8 cellular contexts compared by ENCODE assay signal in genomic region chr19:19463348-19464117, GRCh38. TPM values are rescaled to one million over a fixed set of nuclear protein-coding genes. Genes with fewer than 3 reads are reported as not detected.
DNase-seq lines count a peak whose midpoint lies in the region; ATAC-seq and TF ChIP-seq lines count a peak whose summit lies in the region.

No MANE protein-coding gene starts in this region.

- H3K4me2 ChIP-seq in mesenchymal stem cell (ENCODE audit: low read length, poor library complexity, severe bottlenecking) = peak overlapping the region; percentile 7

- WGBS in mesenchymal stem cell = 78% methylated on average over 18 of the region's 19 CpGs

- H2BK5ac ChIP-seq in mesenchymal stem cell (ENCODE audit: low read depth, low read length, poor library complexity, severe bottlenecking) = peak overlapping the region; percentile 35

- no peaks in the 10 kb centered on the region for H3K27me3 Mint-ChIP-seq in activated T-cell treated with anti-CD3 and anti-CD28 coated beads, Interleukin-2, amount 50 U/mL, for 4 hours (ENCODE audit: low read depth)
- H3K27me3 Mint-ChIP-seq in type B pancreatic cell = no peaks in the 10 kb centered on the region

- peak overlapping the region; percentile 47 to 77 for H3K27ac ChIP-seq in coronary artery
- H3K27ac ChIP-seq in mesenchymal stem cell (ENCODE audit: low read length, poor library complexity, severe bottlenecking) = peak overlapping the region; percentile 74

- H3K23ac ChIP-seq in mesenchymal stem cell (ENCODE audit: low read length in 2 of 2) = no peak overlapping the region

- peaks cover 13% of the 10 kb centered on the region for H3K9me3 Mint-ChIP-seq in activated T-cell treated with anti-CD3 and anti-CD28 coated beads, Interleukin-2, amount 50 U/mL, for 4 hours
- H3K9me3 Mint-ChIP-seq in type B pancreatic cell = peaks cover 13% of the 10 kb centered on the region

- TF ChIP-seq CTCF in coronary artery (IDR thresholded peaks at IDR 0.05) (no peak), type B pancreatic cell (conservative IDR thresholded peaks at IDR 0.05) (no peak)

- peaks cover 40% of the 10 kb centered on the region for H3K36me3 Mint-ChIP-seq in activated T-cell treated with anti-CD3 and anti-CD28 coated beads, Interleukin-2, amount 50 U/mL, for 4 hours (ENCODE audit: insufficient read depth)
- H3K36me3 Mint-ChIP-seq in type B pancreatic cell = peaks cover 38% of the 10 kb centered on the region

- ATAC-seq in activated T-cell treated with anti-CD3 and anti-CD28 coated beads, Interleukin-2, amount 50 U/mL, for 4 hours = no peak
- ATAC-seq in GM21423 (IDR thresholded peaks at IDR 0.05; ENCODE audit: unreplicated experiment) = no peak

- H3K4ac ChIP-seq in mesenchymal stem cell (ENCODE audit: low read depth in 1 of 2, low read length in 2 of 2) = peak overlapping the region; percentile 18 to 91

- peak overlapping the region; percentile 65 for H2BK120ac ChIP-seq in mesenchymal stem cell (ENCODE audit: low read depth, low read length)

- H3K4me3 ChIP-seq in coronary artery (peak overlapping the region; percentile 58), mesenchymal stem cell (ENCODE audit: insufficient read depth in 1 of 2, low read depth in 1 of 2, low read length in 2 of 2) (peak overlapping the region in 1 of 2 experiments; percentile 67)

- peak overlapping the region; percentile 29 for H2AK5ac ChIP-seq in mesenchymal stem cell (ENCODE audit: low read length, severe bottlenecking)

- peaks cover 62% of the 10 kb centered on the region for H3K4me1 ChIP-seq in mesenchymal stem cell (ENCODE audit: control insufficient read depth, insufficient read depth, low read depth, low read length)

- H3K14ac ChIP-seq in mesenchymal stem cell (ENCODE audit: low read length in 2 of 2) = peak overlapping the region in 1 of 2 experiments; percentile 38

- no peaks in the 10 kb centered on the region for H3K27me3 ChIP-seq in mesenchymal stem cell (ENCODE audit: control insufficient read depth in 1 of 2, insufficient read depth in 1 of 2, low read length in 2 of 2)

- peaks cover 25 to 33% of the 10 kb centered on the region in 2 experiments for H3K36me3 ChIP-seq in mesenchymal stem cell (ENCODE audit: control insufficient read depth in 1 of 2, insufficient read depth in 2 of 2, low read depth in 1 of 2, low read length in 2 of 2)

- peak overlapping the region; percentile 63 to 90 for H3K18ac ChIP-seq in mesenchymal stem cell (ENCODE audit: low read depth in 1 of 2, low read length in 2 of 2)

- H3K79me1 ChIP-seq in mesenchymal stem cell (replicated peaks; ENCODE audit: low read length, poor library complexity, severe bottlenecking) = peaks cover 20% of the 10 kb centered on the region

- H3K4me1 Mint-ChIP-seq in activated T-cell treated with anti-CD3 and anti-CD28 coated beads, Interleukin-2, amount 50 U/mL, for 4 hours (ENCODE audit: low read depth) = peaks cover 72% of the 10 kb centered on the region
- peaks cover 59% of the 10 kb centered on the region for H3K4me1 Mint-ChIP-seq in type B pancreatic cell (ENCODE audit: unreplicated experiment)

- H3K9ac ChIP-seq in mesenchymal stem cell (ENCODE audit: low read length) = peak overlapping the region; percentile 85

- peak overlapping the region; percentile 96 for H4K91ac ChIP-seq in mesenchymal stem cell (ENCODE audit: low read length)

- H4K8ac ChIP-seq in mesenchymal stem cell (ENCODE audit: low read length) = peak overlapping the region; percentile 74

- peak overlapping the region; percentile 7 to 90 for H2BK12ac ChIP-seq in mesenchymal stem cell (ENCODE audit: low read length in 2 of 2)

- DNase-seq in activated T-cell treated with anti-CD3 and anti-CD28 coated beads, Interleukin-2, amount 50 U/mL, for 4 hours = no peak
- DNase-seq in activated T-cell treated with anti-CD3 and anti-CD28 coated beads, Interleukin-2, amount 50 U/mL, for 48 hours = no peak
- DNase-seq in coronary artery (ENCODE audit: low spot score) (no peak), mesenchymal stem cell (peak; percentile 83), type B pancreatic cell (ENCODE audit: extremely low spot score, unreplicated experiment) (no peak), SIG-M5 treated with dmso at 0.1 percent for 504 hours (lab: John Stamatoyannopoulos, UW; ENCODE audit: unreplicated experiment) (no peak), NCI-H1092 (lab: John Stamatoyannopoulos, UW) (no peak)

- H3K9me3 ChIP-seq in mesenchymal stem cell (ENCODE audit: control insufficient read depth, low read length) = peaks cover 14% of the 10 kb centered on the region

- H3K4me3 Mint-ChIP-seq in activated T-cell treated with anti-CD3 and anti-CD28 coated beads, Interleukin-2, amount 50 U/mL, for 4 hours = peak overlapping the region; percentile 1
- H3K4me3 Mint-ChIP-seq in type B pancreatic cell = peak overlapping the region; percentile 66

- H3K27ac Mint-ChIP-seq in type B pancreatic cell = peak overlapping the region; percentile 95

- no peak overlapping the region for H2AFZ ChIP-seq in mesenchymal stem cell (ENCODE audit: low read depth, low read length)

- H2BK15ac ChIP-seq in mesenchymal stem cell (ENCODE audit: low read depth, poor library complexity, severe bottlenecking) = peak overlapping the region; percentile 52

RNA-seq across cellular contexts. Expression of gene TSSK6, which starts 51.8 kb away (rescaled TPM):
- 1 to 10 TPM; 3.6 to 3.8 (median 3.8) TPM for total RNA-seq in activated T-cell treated with anti-CD3 and anti-CD28 coated beads, Interleukin-2, amount 50 U/mL, for 4 hours
- 0.61 TPM for polyA plus RNA-seq in mesenchymal stem cell (2013, experiment 1 of 2)
- 0.66 TPM for polyA plus RNA-seq in mesenchymal stem cell (2013, experiment 2 of 2)
- 1.5 and 2.3 TPM in 2 replicates for total RNA-seq in type B pancreatic cell (ENCODE audit: low replicate concordance)

RNA-seq across cellular contexts. Expression of gene NDUFA13, which starts 52.5 kb away (rescaled TPM):
- 100 to 1,000 TPM; 431 to 445 (median 436) TPM for total RNA-seq in activated T-cell treated with anti-CD3 and anti-CD28 coated beads, Interleukin-2, amount 50 U/mL, for 4 hours
- 201 TPM for polyA plus RNA-seq in mesenchymal stem cell (2013, experiment 1 of 2)
- polyA plus RNA-seq in mesenchymal stem cell (2013, experiment 2 of 2) = 201 TPM
- total RNA-seq in type B pancreatic cell (ENCODE audit: low replicate concordance) = 396 and 419 TPM in 2 replicates

RNA-seq across cellular contexts. Expression of gene GATAD2A, which starts 58.1 kb away (rescaled TPM):
- 100 to 1,000 TPM; 187 to 240 (median 205) TPM for total RNA-seq in activated T-cell treated with anti-CD3 and anti-CD28 coated beads, Interleukin-2, amount 50 U/mL, for 4 hours
- polyA plus RNA-seq in mesenchymal stem cell (2013, experiment 1 of 2) = 46.1 TPM
- polyA plus RNA-seq in mesenchymal stem cell (2013, experiment 2 of 2) = 42.5 TPM
- total RNA-seq in type B pancreatic cell (ENCODE audit: low replicate concordance) = 102 and 113 TPM in 2 replicates
